16 cellular contexts compared by ENCODE assay signal in the genomic region with DNA sequence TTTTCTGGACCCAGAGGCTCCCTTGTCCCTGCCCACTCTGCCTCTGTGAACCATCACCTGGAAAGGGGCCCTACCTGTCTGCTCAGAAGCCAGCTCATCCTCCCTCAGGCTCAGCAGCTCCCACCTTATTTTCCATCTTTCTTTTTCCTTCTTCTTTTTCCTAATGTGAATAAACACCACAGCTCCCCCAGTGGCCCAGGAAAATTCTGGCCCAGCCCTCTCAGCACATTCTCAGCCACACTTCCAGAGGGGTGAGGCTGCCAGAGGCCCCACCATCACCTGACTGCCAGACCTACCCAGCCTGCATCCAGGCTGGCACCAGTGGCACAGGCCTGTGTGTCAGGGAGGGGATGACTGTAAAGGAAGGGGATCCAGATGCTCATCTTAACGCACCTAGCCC. TPM values are rescaled to one million over a fixed set of nuclear protein-coding genes. Genes with fewer than 3 reads are reported as not detected.
DNase-seq lines count a peak whose midpoint lies in the region; ATAC-seq and TF ChIP-seq lines count a peak whose summit lies in the region.
"Had no signal": no experiment of that assay in that cellular context is flagged by ENCODE, and none has a peak within 500 bp of the region (broad histone marks: within the 10 kb centered on the region; RNA-seq: fewer than 3 reads in every experiment).

No MANE protein-coding gene starts in this region.

- ATAC-seq in heart right ventricle (no peak), WTC11 (peak; percentile 77), psoas muscle (no peak), GM21786 (IDR thresholded peaks at IDR 0.05; ENCODE audit: unreplicated experiment) (no peak), HG02938 (IDR thresholded peaks at IDR 0.05; ENCODE audit: unreplicated experiment) (no peak)
- ATAC-seq: left ventricle myocardium superior had no signal

- H3K4me1 ChIP-seq in cardiac muscle cell (ENCODE audit: low read depth), result no peaks in the 10 kb centered on the region
- H3K4me1 ChIP-seq in heart right ventricle, result peaks cover 0 to 8% (median 0%) of the 10 kb centered on the region in 9 donors
- H3K4me1 ChIP-seq in tibial nerve, result peaks cover 0 to 35% (median 6%) of the 10 kb centered on the region in 4 donors
- H3K4me1 ChIP-seq in psoas muscle, result no peaks in the 10 kb centered on the region
- H3K4me1 ChIP-seq: vagina had no signal

- CTCF ChIA-PET in WTC11 (lab: Charles Lee), result interaction anchor here (0.6 to 6.7 kb wide), 25 partner anchors 8 to 572 kb away, joined by 3 to 117 read pairs (median 5); a partner anchor contains a TSS

- peak overlapping the region; percentile 75 for H3K27ac Mint-ChIP-seq in WTC11
- H3K27ac Mint-ChIP-seq: activated CD4-positive, alpha-beta memory T cell treated with anti-CD3 and anti-CD28 coated beads, Interleukin-2, amount 10 ng/mL, durations not matched to agents 7 days and 5 days had no signal

- H3K4me3 Mint-ChIP-seq in WTC11, result no peak overlapping the region
- H3K4me3 Mint-ChIP-seq: activated CD4-positive, alpha-beta memory T cell treated with anti-CD3 and anti-CD28 coated beads, Interleukin-2, amount 10 ng/mL, durations not matched to agents 7 days and 5 days had no signal

- no peak for TF ChIP-seq POLR2A in tibial nerve (IDR thresholded peaks at IDR 0.05)

- H3K4me3 ChIP-seq in cardiac muscle cell (no peak overlapping the region), heart right ventricle (no peak overlapping the region), tibial nerve (no peak overlapping the region), psoas muscle (no peak overlapping the region)
- H3K4me3 ChIP-seq: vagina had no signal

- no peak for TF ChIP-seq EP300 in tibial nerve (IDR thresholded peaks at IDR 0.05)

- H3K27me3 ChIP-seq in cardiac muscle cell, result no peaks in the 10 kb centered on the region
- no peaks in the 10 kb centered on the region for H3K27me3 ChIP-seq in heart right ventricle
- no peaks in the 10 kb centered on the region for H3K27me3 ChIP-seq in tibial nerve
- H3K27me3 ChIP-seq in psoas muscle (ENCODE audit: insufficient read depth in 3 of 3, low read length in 2 of 3), result peaks cover 0 to 2% (median 0%) of the 10 kb centered on the region in 3 donors
- H3K27me3 ChIP-seq: vagina had no signal

- WGBS in heart right ventricle, 2 donors, result 76 to 89% methylated on average over 1 of the region's 1 CpG
- 45 to 46% methylated on average over 1 of the region's 1 CpG for WGBS in tibial nerve, 2 donors
- 67 to 95% (median 81%) methylated on average over 1 of the region's 1 CpG for WGBS in psoas muscle, 3 donors

- H3K4me1 Mint-ChIP-seq in WTC11, result peaks cover 50% of the 10 kb centered on the region
- H3K4me1 Mint-ChIP-seq: activated CD4-positive, alpha-beta memory T cell treated with anti-CD3 and anti-CD28 coated beads, Interleukin-2, amount 10 ng/mL, durations not matched to agents 7 days and 5 days had no signal

- POLR2A ChIA-PET in WTC11 (lab: Charles Lee), result interaction anchor here (0.7 to 4.7 kb wide), 5 partner anchors 10 to 530 kb away, joined by 3 to 36 read pairs (median 4); no protein-coding TSS in a partner anchor

- H3K27ac ChIP-seq in cardiac muscle cell (no peak overlapping the region), heart right ventricle (no peak overlapping the region), tibial nerve (peak overlapping the region in 3 of 4 donors; percentile 15 to 81 (median 71)), psoas muscle (no peak overlapping the region)
- H3K27ac ChIP-seq: vagina had no signal

- H3K9me3 ChIP-seq in cardiac muscle cell (ENCODE audit: low read depth) (no peaks in the 10 kb centered on the region), heart right ventricle (no peaks in the 10 kb centered on the region), tibial nerve (no peaks in the 10 kb centered on the region), psoas muscle (no peaks in the 10 kb centered on the region)
- H3K9me3 ChIP-seq: vagina had no signal

- TF ChIP-seq CTCF in cardiac muscle cell (IDR thresholded peaks at IDR 0.05; ENCODE audit: low read depth, low read length) (peak; percentile 10), heart right ventricle (IDR thresholded peaks at IDR 0.05) (peak in 1 of 9 donors; percentile 12), WTC11 (IDR thresholded peaks at IDR 0.05) (no peak), tibial nerve (IDR thresholded peaks at IDR 0.05) (peak in 2 of 5 experiments; percentile 14), psoas muscle (IDR thresholded peaks at IDR 0.05) (no peak)

- H3K36me3 ChIP-seq in cardiac muscle cell (no peaks in the 10 kb centered on the region), heart right ventricle (no peaks in the 10 kb centered on the region), tibial nerve (peaks cover 0 to 43% (median 0%) of the 10 kb centered on the region in 3 donors), psoas muscle (ENCODE audit: insufficient read depth in 1 of 2, low read depth in 1 of 2) (no peaks in the 10 kb centered on the region)
- H3K36me3 ChIP-seq: vagina had no signal

- DNase-seq in cardiac muscle cell (ENCODE audit: low read depth in 1 of 2, low spot score in 1 of 2) (no peak), heart right ventricle (no peak), WTC11 (ENCODE audit: low spot score) (peak; percentile 52), hepatic stellate cell (ENCODE audit: low spot score) (peak; percentile 32), tibial nerve (ENCODE audit: low spot score in 2 of 2) (no peak), psoas muscle (no peak)
- DNase-seq: activated CD4-positive, alpha-beta memory T cell treated with anti-CD3 and anti-CD28 coated beads, Interleukin-2, amount 10 ng/mL, durations not matched to agents 7 days and 5 days; activated naive CD4-positive, alpha-beta T cell; AML-193; KBM-7; left ventricle myocardium superior; NCI-H187 treated with DMSO at 0.1 percent for 48 hours; stimulated activated CD8-positive, alpha-beta memory T cell treated with anti-CD3 and anti-CD28 coated beads, Interleukin-4, amount 100 ng/mL, for 48 hours had no signal

- no peaks in the 10 kb centered on the region for H3K9me3 Mint-ChIP-seq in WTC11
- H3K9me3 Mint-ChIP-seq: activated CD4-positive, alpha-beta memory T cell treated with anti-CD3 and anti-CD28 coated beads, Interleukin-2, amount 10 ng/mL, durations not matched to agents 7 days and 5 days had no signal

- intact Hi-C loops in heart right ventricle (cut with DNase I), result no loop called here
- intact Hi-C loops in psoas muscle (cut with DNase I), result no loop called here

- H3K27me3 Mint-ChIP-seq in WTC11 (ENCODE audit: low read depth), result no peaks in the 10 kb centered on the region; the same call in 1 of the 2 replicates
- H3K27me3 Mint-ChIP-seq: activated CD4-positive, alpha-beta memory T cell treated with anti-CD3 and anti-CD28 coated beads, Interleukin-2, amount 10 ng/mL, durations not matched to agents 7 days and 5 days had no signal

- H3K36me3 Mint-ChIP-seq in WTC11, result peaks cover 63% of the 10 kb centered on the region

TF ChIP-seq in WTC11, 78 proteins besides CTCF, POLR2A, EP300 and RAD21 (continues in another document):
- TF ChIP-seq ESRRA (CRISPR knock-in tag; IDR thresholded peaks at IDR 0.05; ENCODE audit: borderline replicate concordance), result no peak

RNA-seq across cellular contexts. Expression of a gene that starts 23.0 kb away (rescaled TPM):
- total RNA-seq in cardiac muscle cell (3.9 and 4.2 TPM in 2 replicates), heart right ventricle (1 to 10 TPM in 5 of 10 donors, under 1 TPM in 5; 0.57 to 1.9 (median 1.1) TPM), WTC11 (2021) (16.4 to 26.2 TPM (median 25.7 TPM) in 3 replicates), tibial nerve (1 to 10 TPM; 2.1 to 3.9 (median 2.6) TPM), psoas muscle (1 to 10 TPM in 1 of 4 donors, under 1 TPM in 3; 0.39 to 2.9 (median 0.63) TPM)
- polyA plus RNA-seq in cardiac muscle cell (5.6 TPM in 2 replicates), heart right ventricle (1 to 10 TPM in 1 of 2 donors, under 1 TPM in 1; 0.25 to 1.0 TPM), psoas muscle (under 1 TPM; 0.11 to 0.71 (median 0.69) TPM)

RNA-seq across cellular contexts. Expression of a gene that starts 27.5 kb away (rescaled TPM):
- total RNA-seq in cardiac muscle cell (47.6 and 58.6 TPM in 2 replicates), heart right ventricle (10 to 100 TPM; 15.8 to 27.9 (median 18.0) TPM), WTC11 (2021) (20.0 to 26.2 TPM (median 25.4 TPM) in 3 replicates), tibial nerve (10 to 100 TPM; 14.4 to 47.1 (median 25.2) TPM), psoas muscle (10 to 100 TPM; 18.5 to 29.9 (median 23.2) TPM)
- polyA plus RNA-seq in cardiac muscle cell (31.3 and 45.2 TPM in 2 replicates), heart right ventricle (10 to 100 TPM in 1 of 2 donors, 1 to 10 TPM in 1; 8.7 to 20.8 TPM), psoas muscle (10 to 100 TPM; 23.0 to 53.5 (median 26.2) TPM)

RNA-seq across cellular contexts. Expression of a gene that starts 39.0 kb away (rescaled TPM):
- total RNA-seq in cardiac muscle cell, result 61.2 and 123 TPM in 2 replicates
- polyA plus RNA-seq in cardiac muscle cell, result 141 and 168 TPM in 2 replicates
- 10 to 100 TPM in 5 of 10 donors, 1 to 10 TPM in 5; 6.6 to 19.9 (median 9.9) TPM for total RNA-seq in heart right ventricle
- 10 to 100 TPM; 10.4 to 58.5 TPM for polyA plus RNA-seq in heart right ventricle
- 108 to 122 TPM (median 115 TPM) in 3 replicates for total RNA-seq in WTC11 (2021)
- 10 to 100 TPM; 30.2 to 76.8 (median 52.0) TPM for total RNA-seq in tibial nerve
- total RNA-seq in psoas muscle, result 10 to 100 TPM in 1 of 4 donors, 1 to 10 TPM in 3; 4.4 to 11.0 (median 6.1) TPM
- 1 to 10 TPM; 3.3 to 5.3 (median 4.3) TPM for polyA plus RNA-seq in psoas muscle

RNA-seq across cellular contexts. Expression of a gene that starts 50.0 kb away (rescaled TPM):
- 0.39 and 0.63 TPM in 2 replicates for total RNA-seq in cardiac muscle cell
- polyA plus RNA-seq in cardiac muscle cell, result 0.53 and 1.4 TPM in 2 replicates
- total RNA-seq in heart right ventricle, result under 1 TPM in 9 of 10 donors, not detected in 1; 0.06 to 0.38 (median 0.15) TPM
- under 1 TPM; 0.07 to 0.22 TPM for polyA plus RNA-seq in heart right ventricle
- 50.1 to 62.0 TPM (median 60.0 TPM) in 3 replicates for total RNA-seq in WTC11 (2021)
- total RNA-seq in tibial nerve, result 1 to 10 TPM; 1.2 to 2.9 (median 2.2) TPM
- total RNA-seq in psoas muscle, result under 1 TPM; 0.05 to 0.62 (median 0.17) TPM
- polyA plus RNA-seq in psoas muscle, result under 1 TPM; 0.01 to 0.13 (median 0.03) TPM
- total RNA-seq: activated CD4-positive, alpha-beta memory T cell treated with anti-CD3 and anti-CD28 coated beads, Interleukin-2, amount 10 ng/mL, durations not matched to agents 7 days and 5 days had no signal

RNA-seq across cellular contexts. Expression of a gene that starts 59.1 kb away (rescaled TPM):
- total RNA-seq in cardiac muscle cell (35.6 and 43.3 TPM in 2 replicates), heart right ventricle (10 to 100 TPM; 14.4 to 20.9 (median 17.2) TPM), WTC11 (2021) (37.4 to 45.5 TPM (median 43.3 TPM) in 3 replicates), tibial nerve (10 to 100 TPM; 35.8 to 45.6 (median 36.5) TPM), psoas muscle (10 to 100 TPM; 20.3 to 49.9 (median 30.1) TPM)
- polyA plus RNA-seq in cardiac muscle cell (66.9 and 80.3 TPM in 2 replicates), heart right ventricle (10 to 100 TPM; 22.2 to 40.5 TPM), psoas muscle (10 to 100 TPM; 60.7 to 91.1 (median 90.1) TPM)

Comparison
In these comparisons a context has a peak if more than half of its experiments do, and no peak if none do; other contexts are left out.
1. DNase-seq: peak in WTC11 (single experiment) and hepatic stellate cell (single experiment); none in cardiac muscle cell (0 of 2), heart right ventricle (0 of 2), tibial nerve (0 of 2) and psoas muscle (0 of 2).
2. H3K27ac ChIP-seq: peak in tibial nerve (3 of 4); none in cardiac muscle cell (single experiment), heart right ventricle (0 of 10) and psoas muscle (single experiment).